1 cellular context compared by ENCODE assay signal in the genomic region with DNA sequence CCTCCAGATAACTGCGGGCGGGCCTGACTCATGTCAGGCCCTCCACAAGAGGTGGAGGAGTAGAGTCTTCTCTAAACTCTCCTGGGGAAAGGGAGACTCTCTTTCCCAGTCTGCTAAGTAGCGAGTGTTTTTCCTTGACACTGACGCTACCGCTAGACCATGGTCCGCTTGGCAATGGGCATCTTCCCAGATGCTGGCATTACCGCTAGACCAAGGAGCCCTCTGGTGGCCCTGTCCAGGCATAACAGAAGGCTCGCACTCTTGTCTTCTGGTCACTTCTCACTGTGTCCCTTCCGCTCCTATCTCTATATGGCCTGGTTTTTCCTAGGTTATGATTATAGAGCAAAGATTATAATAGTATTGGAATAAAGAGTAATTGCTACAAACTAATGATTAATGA.
TF ChIP-seq lines count a peak whose summit lies in the region.

No MANE protein-coding gene starts in this region.

TF ChIP-seq in A549, 52 proteins besides CTCF, POLR2A, EP300 and RAD21:
- TF ChIP-seq JUN (IDR thresholded peaks at IDR 0.05), result 0 out of 5 replicates have a peak, but pooled peaks of 1 of the 2 experiments have one; percentile 28
- TF ChIP-seq SMC3 (IDR thresholded peaks at IDR 0.05), result peak; percentile 83
TF ChIP-seq in A549: peak in this region for 2; not testable (repeated sequence) for 50.
